In genomic region chr5:120465281-120465961, GRCh38 we compare ENCODE assay signal across 8 cellular contexts. TPM values are rescaled to one million over a fixed set of nuclear protein-coding genes. Genes with fewer than 3 reads are reported as not detected.
DNase-seq lines count a peak whose midpoint lies in the region; ATAC-seq and TF ChIP-seq lines count a peak whose summit lies in the region.

No MANE protein-coding gene starts in this region.

- no peaks in the 10 kb centered on the region for H3K36me3 ChIP-seq in iPS DF 6.9 (ENCODE audit: control insufficient read depth, insufficient read depth, low read length)
- H3K36me3 ChIP-seq in skeletal muscle satellite cell (ENCODE audit: insufficient read depth, low read length), result no peaks in the 10 kb centered on the region

- peak; percentile 72 for DNase-seq in AG08396 (ENCODE audit: low spot score)
- peak; percentile 29 for DNase-seq in HT1080 (ENCODE audit: low read depth)
- peak; percentile 61 for DNase-seq in astrocyte of the spinal cord (ENCODE audit: low read depth, low spot score)
- DNase-seq in iPS DF 6.9 (ENCODE audit: low read depth, low spot score), result no peak
- no peak for DNase-seq in KBM-7
- no peak for DNase-seq in activated CD4-positive, alpha-beta T cell treated with anti-CD3 and anti-CD28 coated beads for 48 hours

- no peak for ATAC-seq in GM18861 (IDR thresholded peaks at IDR 0.05; ENCODE audit: unreplicated experiment)

- no CpG with 5 or more reads among the region's 42 CpGs for WGBS in iPS DF 6.9 (ENCODE audit: insufficient coverage, insufficient read length)

- H3K4me1 ChIP-seq in iPS DF 6.9 (ENCODE audit: control insufficient read depth, insufficient read depth, low read length) (no peaks in the 10 kb centered on the region), skeletal muscle satellite cell (ENCODE audit: control insufficient read depth, insufficient read depth, low read length) (peaks cover 27% of the 10 kb centered on the region)

- TF ChIP-seq CTCF in astrocyte of the spinal cord (IDR thresholded peaks at IDR 0.05; ENCODE audit: low read depth, low read length), result no peak

- H3K27me3 ChIP-seq in iPS DF 6.9 (ENCODE audit: control insufficient read depth, insufficient read depth, low read length), result peaks cover 12% of the 10 kb centered on the region; the same call in 1 of the 2 replicates
- H3K27me3 ChIP-seq in skeletal muscle satellite cell (ENCODE audit: control insufficient read depth, insufficient read depth, low read length), result no peaks in the 10 kb centered on the region

- no peak overlapping the region for H3K27ac ChIP-seq in iPS DF 6.9 (ENCODE audit: low read length)

- no peaks in the 10 kb centered on the region for H3K9me3 ChIP-seq in iPS DF 6.9 (ENCODE audit: control insufficient read depth, insufficient read depth, low read length)
- H3K9me3 ChIP-seq in skeletal muscle satellite cell (replicated peaks; ENCODE audit: low read length), result no peaks in the 10 kb centered on the region

- H3K4me3 ChIP-seq in astrocyte of the spinal cord (ENCODE audit: low read depth, low read length), result peak overlapping the region; percentile 70
- H3K4me3 ChIP-seq in iPS DF 6.9 (ENCODE audit: low read length), result peak overlapping the region; percentile 38; the same call in 1 of the 2 replicates
- H3K4me3 ChIP-seq in skeletal muscle satellite cell (ENCODE audit: low read length), result peak overlapping the region; percentile 94

- in situ Hi-C loops in astrocyte of the spinal cord (cut with HindIII; ENCODE audit: low sequenced_read_pairs) (no loop called here), KBM-7 (cut with MboI; ENCODE audit: low pct_unique_long_range_greater_than_20kb, low sequenced_read_pairs) (loop anchor here (25.0 kb wide), 1 partner anchor 378 kb away; no protein-coding TSS in a partner anchor)

- peak overlapping the region; percentile 96 for H3K9ac ChIP-seq in skeletal muscle satellite cell (ENCODE audit: low read depth, low read length)

- peak overlapping the region; percentile 87 for H3K4me2 ChIP-seq in skeletal muscle satellite cell (ENCODE audit: low read length)

RNA-seq across cellular contexts. Expression of gene PRR16, which starts 1.3 kb away (rescaled TPM):
- total RNA-seq in HT1080 (2014; rRNA removed; shearing (Covaris generic)), result 0.77 and 2.1 TPM in 2 replicates
- polyA plus RNA-seq in HT1080 (2015; cell fraction: cytosol; rRNA removed), result 3.1 and 4.6 TPM in 2 replicates
- 0.37 and 1.6 TPM in 2 replicates for polyA plus RNA-seq in HT1080 (2015; cell fraction: nucleus; rRNA removed)
- 7.9 and 9.9 TPM in 2 replicates for total RNA-seq in skeletal muscle satellite cell (2012; rRNA removed)

Comparison
In these comparisons a context has a peak if more than half of its experiments do, and no peak if none do; other contexts are left out.
1. DNase-seq: peak in AG08396 (single experiment), HT1080 (single experiment) and astrocyte of the spinal cord (single experiment); none in iPS DF 6.9 (single experiment), KBM-7 (single experiment) and activated CD4-positive, alpha-beta T cell treated with anti-CD3 and anti-CD28 coated beads for 48 hours (single experiment).
2. H3K4me3 ChIP-seq: peak in every context shown above with its lines; median percentile 94 in skeletal muscle satellite cell; 70 in astrocyte of the spinal cord; 38 in iPS DF 6.9.